ENCODE assay signal across 15 cellular contexts in the genomic region with DNA sequence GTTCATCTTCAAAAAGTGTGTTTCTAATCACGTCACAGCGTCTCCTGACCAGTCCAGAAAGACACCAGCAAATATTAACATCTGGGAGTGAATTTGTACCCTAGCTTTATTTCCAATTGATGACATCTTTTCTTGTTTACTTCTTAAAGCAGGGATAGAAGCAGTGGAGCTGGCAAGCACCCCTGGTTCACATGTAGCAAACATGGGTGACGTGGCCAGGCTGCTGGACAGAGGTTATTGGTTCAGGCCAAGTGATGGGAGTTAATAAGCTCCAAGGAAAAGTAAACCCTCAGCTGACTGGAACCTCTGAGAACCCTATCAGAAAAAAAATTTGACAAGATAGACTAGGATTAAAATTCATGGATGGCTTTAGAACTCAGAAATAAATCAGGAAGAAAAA.
DNase-seq lines count a peak whose midpoint lies in the region; ATAC-seq and TF ChIP-seq lines count a peak whose summit lies in the region.
"Had no signal": no experiment of that assay in that cellular context is flagged by ENCODE, and none has a peak within 500 bp of the region (broad histone marks: within the 10 kb centered on the region; RNA-seq: fewer than 3 reads in every experiment).

No MANE protein-coding gene starts in this region.

- H4K5ac ChIP-seq in H9 (ENCODE audit: insufficient read length, low read depth, low read length): no peak overlapping the region

- no peaks in the 10 kb centered on the region; a peak in 2 of 7 replicates for H3K36me3 Mint-ChIP-seq in H9 (ENCODE audit: insufficient read depth in 1 of 3, low read depth in 3 of 3)
- H3K36me3 Mint-ChIP-seq: CD4-positive, alpha-beta memory T cell had no signal

- no peak for TF ChIP-seq CTCF in H9 (conservative IDR thresholded peaks at IDR 0.05)
- TF ChIP-seq CTCF in heart left ventricle (IDR thresholded peaks at IDR 0.05): no peak
- TF ChIP-seq CTCF in osteoblast (IDR thresholded peaks at IDR 0.05; ENCODE audit: extremely low read depth, low read depth, low read length): no peak
- TF ChIP-seq CTCF in tibial nerve (IDR thresholded peaks at IDR 0.05): no peak
- no peak for TF ChIP-seq CTCF in BE2C (IDR thresholded peaks at IDR 0.05; ENCODE audit: low read depth, low read length)
- TF ChIP-seq CTCF in WERI-Rb-1 (IDR thresholded peaks at IDR 0.05; ENCODE audit: low read depth, low read length): no peak

- H3K79me1 ChIP-seq in H9 (ENCODE audit: insufficient read depth, low read depth, low read length, poor library complexity, severe bottlenecking): no peaks in the 10 kb centered on the region

- H3K36me3 ChIP-seq in heart left ventricle: no peaks in the 10 kb centered on the region
- H3K36me3 ChIP-seq in osteoblast (ENCODE audit: insufficient read depth, low read length): no peaks in the 10 kb centered on the region
- H3K36me3 ChIP-seq in tibial nerve: no peaks in the 10 kb centered on the region
- no peaks in the 10 kb centered on the region for H3K36me3 ChIP-seq in BE2C
- no peaks in the 10 kb centered on the region for H3K36me3 ChIP-seq in WERI-Rb-1

- H4K8ac ChIP-seq in H9 (replicated peaks; ENCODE audit: insufficient read length, low read depth, low read length): no peak overlapping the region

- H3K4me2 ChIP-seq in H9 (ENCODE audit: insufficient read depth, insufficient read length, low read length) (no peak overlapping the region), osteoblast (ENCODE audit: insufficient read depth, low read length) (no peak overlapping the region)
- H3K4me2 ChIP-seq: A549 had no signal

- H3K9ac ChIP-seq in H9 (ENCODE audit: extremely low read depth, insufficient read length, low read length): no peak overlapping the region

- H3K4me3 Mint-ChIP-seq in H9: no peak overlapping the region
- H3K4me3 Mint-ChIP-seq: CD4-positive, alpha-beta memory T cell had no signal

- no peaks in the 10 kb centered on the region for H3K4me1 Mint-ChIP-seq in H9
- H3K4me1 Mint-ChIP-seq: CD4-positive, alpha-beta memory T cell had no signal

- no peaks in the 10 kb centered on the region for H3K4me1 ChIP-seq in H9 (ENCODE audit: insufficient read depth, low read length)
- H3K4me1 ChIP-seq in heart left ventricle: peaks cover 0 to 30% (median 7%) of the 10 kb centered on the region in 12 donors
- H3K4me1 ChIP-seq in osteoblast (ENCODE audit: insufficient read depth, low read length): peaks cover 30% of the 10 kb centered on the region
- H3K4me1 ChIP-seq in tibial nerve: peaks cover 0 to 4% (median 0%) of the 10 kb centered on the region in 4 donors
- no peaks in the 10 kb centered on the region for H3K4me1 ChIP-seq in BE2C
- H3K4me1 ChIP-seq: A549 had no signal

- no peak overlapping the region for H3K4ac ChIP-seq in H9 (ENCODE audit: low read depth, low read length)

- TF ChIP-seq EP300 in tibial nerve (IDR thresholded peaks at IDR 0.05): no peak

- H2BK120ac ChIP-seq in H9 (ENCODE audit: low read depth, low read length, poor library complexity, severe bottlenecking): no peak overlapping the region

- H2BK20ac ChIP-seq in H9 (ENCODE audit: low read depth, low read length, poor library complexity, severe bottlenecking): no peak overlapping the region

- peak in 3 of 4 donors; percentile 25 to 66 (median 64) for ATAC-seq in heart left ventricle
- ATAC-seq: A549, PC-3 had no signal

- H2AK5ac ChIP-seq in H9 (ENCODE audit: insufficient read length, low read length): no peak overlapping the region

- H3K27ac ChIP-seq in H9 (ENCODE audit: insufficient read length, low read depth, low read length) (no peak overlapping the region), heart left ventricle (peak overlapping the region in 10 of 12 donors; percentile 1 to 63 (median 26)), osteoblast (ENCODE audit: low read depth, low read length) (peak overlapping the region; percentile 76), tibial nerve (peak overlapping the region in 1 of 4 donors; percentile 33), WERI-Rb-1 (no peak overlapping the region)
- H3K27ac ChIP-seq: A549 had no signal

- no peak overlapping the region for H2BK15ac ChIP-seq in H9 (ENCODE audit: low read depth, low read length)

- no peaks in the 10 kb centered on the region for H3K79me2 ChIP-seq in H9 (ENCODE audit: insufficient read depth, low read length)
- no peaks in the 10 kb centered on the region for H3K79me2 ChIP-seq in osteoblast (ENCODE audit: insufficient read depth, low read length)

- H4K91ac ChIP-seq in H9 (ENCODE audit: insufficient read length, low read depth, low read length): no peak overlapping the region

- H3K27me3 ChIP-seq in H9 (ENCODE audit: insufficient read depth, low read length) (no peaks in the 10 kb centered on the region), heart left ventricle (no peaks in the 10 kb centered on the region), osteoblast (ENCODE audit: insufficient read depth, low read length) (no peaks in the 10 kb centered on the region), tibial nerve (no peaks in the 10 kb centered on the region), BE2C (no peaks in the 10 kb centered on the region), WERI-Rb-1 (ENCODE audit: insufficient read depth, low read depth, severe bottlenecking) (peaks cover 58% of the 10 kb centered on the region)

- H4K20me1 ChIP-seq in H9 (ENCODE audit: control insufficient read depth, insufficient read depth, insufficient read length) (no peaks in the 10 kb centered on the region), osteoblast (ENCODE audit: insufficient read depth, low read length) (no peaks in the 10 kb centered on the region)

- H3K23me2 ChIP-seq in H9 (ENCODE audit: insufficient read length, low read depth, low read length, poor library complexity, severe bottlenecking): no peaks in the 10 kb centered on the region

- H2BK5ac ChIP-seq in H9 (ENCODE audit: insufficient read length, low read length): no peak overlapping the region

- no peaks in the 10 kb centered on the region for H3K9me3 ChIP-seq in H9 (ENCODE audit: control insufficient read depth, low read depth, low read length)
- H3K9me3 ChIP-seq in heart left ventricle: no peaks in the 10 kb centered on the region
- no peaks in the 10 kb centered on the region for H3K9me3 ChIP-seq in osteoblast (ENCODE audit: low read depth, low read length)
- H3K9me3 ChIP-seq in tibial nerve: no peaks in the 10 kb centered on the region
- H3K9me3 ChIP-seq in BE2C: no peaks in the 10 kb centered on the region
- H3K9me3 ChIP-seq in WERI-Rb-1 (ENCODE audit: severe bottlenecking): no peaks in the 10 kb centered on the region
- H3K9me3 ChIP-seq: A549 had no signal

- H3K14ac ChIP-seq in H9 (ENCODE audit: insufficient read depth, low read length): no peak overlapping the region

- H3T11ph ChIP-seq in H9 (ENCODE audit: low read length): no peak overlapping the region

- WGBS in H9 (ENCODE audit: extremely low coverage, insufficient read length, low lambda C conversion rate): no CpG with 5 or more reads among the region's 3 CpGs
- WGBS in heart left ventricle, 4 donors: 73 to 88% (median 82%) methylated on average over 3 of the region's 3 CpGs
- 80 to 81% methylated on average over 3 of the region's 3 CpGs for WGBS in tibial nerve, 2 donors

- no peak overlapping the region for H3K18ac ChIP-seq in H9 (ENCODE audit: insufficient read length, low read depth, low read length)

- H2AFZ ChIP-seq in H9 (ENCODE audit: low read length) (no peak overlapping the region), osteoblast (ENCODE audit: low read length) (no peak overlapping the region)

- no peaks in the 10 kb centered on the region; the same call in none of the 2 replicates for H3K27me3 Mint-ChIP-seq in H9 (ENCODE audit: low read depth)
- H3K27me3 Mint-ChIP-seq: CD4-positive, alpha-beta memory T cell had no signal

- H3K4me3 ChIP-seq in heart left ventricle (no peak overlapping the region), osteoblast (ENCODE audit: insufficient read depth, low read length) (no peak overlapping the region), tibial nerve (no peak overlapping the region), BE2C (ENCODE audit: low read depth, low read length) (no peak overlapping the region), WERI-Rb-1 (ENCODE audit: low read depth, low read length) (no peak overlapping the region)
- H3K4me3 ChIP-seq: A549 had no signal

- intact Hi-C loops in heart left ventricle (cut with DNase I): loop anchor here in 1 of 10 donors (5.0 kb wide), 1 partner anchor 37 kb away; no protein-coding TSS in a partner anchor

- no peak for DNase-seq in H9
- peak in 4 of 5 donors; percentile 37 to 80 (median 71) for DNase-seq in heart left ventricle
- DNase-seq in osteoblast (ENCODE audit: insufficient read length, low spot score, missing footprints): no peak
- DNase-seq in tibial nerve (ENCODE audit: low spot score in 2 of 2): peak; percentile 56 to 62
- no peak for DNase-seq in NCI-H146 (lab: John Stamatoyannopoulos, UW)
- no peak for DNase-seq in BE2C
- no peak for DNase-seq in WERI-Rb-1
- DNase-seq: CD4-positive, alpha-beta memory T cell; DMS79; KG1; NCI-H1048; NCI-H69; NK-92 treated with Interleukin-12 subunit alpha and Interleukin-12 subunit beta, amount 100 ng/mL, for 24 hours; PC-3 had no signal

- H3K23ac ChIP-seq in H9 (ENCODE audit: insufficient read length, low read depth, low read length): no peak overlapping the region

- H2BK12ac ChIP-seq in H9 (ENCODE audit: insufficient read length, low read depth, low read length): no peak overlapping the region

- TF ChIP-seq POLR2A in heart left ventricle (IDR thresholded peaks at IDR 0.05) (no peak), tibial nerve (IDR thresholded peaks at IDR 0.05) (no peak)

- peak overlapping the region; percentile 24 for H3K56ac ChIP-seq in H9 (ENCODE audit: insufficient read length, low read depth, low read length)

- H3K9me3 Mint-ChIP-seq in H9: peaks cover 1 to 2% of the 10 kb centered on the region in 2 experiments; a peak in 1 of 5 replicates

- no peak overlapping the region for H3K27ac Mint-ChIP-seq in H9
- H3K27ac Mint-ChIP-seq: CD4-positive, alpha-beta memory T cell had no signal

Comparison
In these comparisons a context has a peak if more than half of its experiments do, and no peak if none do; other contexts are left out.
1. DNase-seq: peak in heart left ventricle (4 of 5) and tibial nerve (2 of 2); none in H9 (single experiment), osteoblast (single experiment), NCI-H146 (single experiment), BE2C (single experiment) and WERI-Rb-1 (single experiment).
2. H3K27ac ChIP-seq: peak in heart left ventricle (10 of 12) and osteoblast (single experiment); none in H9 (single experiment) and WERI-Rb-1 (single experiment).